Comparison of ENCODE assay signal across 8 cellular contexts in genomic region chr19:41595258-41595889, GRCh38. TPM values are rescaled to one million over a fixed set of nuclear protein-coding genes. Genes with fewer than 3 reads are reported as not detected.
DNase-seq lines count a peak whose midpoint lies in the region; ATAC-seq, FAIRE-seq and TF ChIP-seq lines count a peak whose summit lies in the region.

No MANE protein-coding gene starts in this region.

- H3K27me3 Mint-ChIP-seq in T-helper 2 cell treated with Interferon-gamma antibody and Interleukin-4, amounts not matched to agents 5 μg/mL and 100 μg/mL, for 36 hours (ENCODE audit: low read depth): peaks cover 30% of the 10 kb centered on the region
- H3K27me3 Mint-ChIP-seq in astrocyte (ENCODE audit: low read depth, unreplicated experiment): peaks cover 48% of the 10 kb centered on the region

- H3K36me3 Mint-ChIP-seq in T-helper 2 cell treated with Interferon-gamma antibody and Interleukin-4, amounts not matched to agents 5 μg/mL and 100 μg/mL, for 36 hours (ENCODE audit: low read depth): no peaks in the 10 kb centered on the region
- H3K36me3 Mint-ChIP-seq in astrocyte (ENCODE audit: low read depth, unreplicated experiment): no peaks in the 10 kb centered on the region

- FAIRE-seq in astrocyte (lab: Jason Lieb, UNC): no peak

- peaks cover 10% of the 10 kb centered on the region for H3K4me1 Mint-ChIP-seq in T-helper 2 cell treated with Interferon-gamma antibody and Interleukin-4, amounts not matched to agents 5 μg/mL and 100 μg/mL, for 36 hours (ENCODE audit: low read depth)
- H3K4me1 Mint-ChIP-seq in astrocyte (ENCODE audit: low read depth, unreplicated experiment): no peaks in the 10 kb centered on the region

- no peaks in the 10 kb centered on the region for H3K4me1 ChIP-seq in astrocyte (ENCODE audit: insufficient read depth, low read length)
- no peaks in the 10 kb centered on the region for H3K4me1 ChIP-seq in hepatocyte (ENCODE audit: insufficient read depth)

- no peak overlapping the region for H3K4me3 Mint-ChIP-seq in T-helper 2 cell treated with Interferon-gamma antibody and Interleukin-4, amounts not matched to agents 5 μg/mL and 100 μg/mL, for 36 hours
- H3K4me3 Mint-ChIP-seq in astrocyte (ENCODE audit: unreplicated experiment): no peak overlapping the region

- H3K36me3 ChIP-seq in astrocyte (ENCODE audit: insufficient read depth, low read length) (no peaks in the 10 kb centered on the region), hepatocyte (replicated peaks; ENCODE audit: insufficient read depth, low read depth) (no peaks in the 10 kb centered on the region)

- no peaks in the 10 kb centered on the region for H3K9me3 ChIP-seq in astrocyte (ENCODE audit: insufficient read depth, low read depth, low read length)
- H3K9me3 ChIP-seq in hepatocyte (ENCODE audit: low read depth): no peaks in the 10 kb centered on the region

- H3K27ac Mint-ChIP-seq in T-helper 2 cell treated with Interferon-gamma antibody and Interleukin-4, amounts not matched to agents 5 μg/mL and 100 μg/mL, for 36 hours: no peak overlapping the region
- H3K27ac Mint-ChIP-seq in astrocyte (ENCODE audit: unreplicated experiment): no peak overlapping the region

- H3K9me2 ChIP-seq in hepatocyte (replicated peaks; ENCODE audit: insufficient read depth): no peaks in the 10 kb centered on the region

- WGBS in hepatocyte (ENCODE audit: low lambda C conversion rate, missing lambda C conversion rate): 39% methylated on average over 4 of the region's 4 CpGs

- no peaks in the 10 kb centered on the region for H3K27me3 ChIP-seq in astrocyte (ENCODE audit: insufficient read depth, low read length)
- H3K27me3 ChIP-seq in hepatocyte: no peaks in the 10 kb centered on the region

- ATAC-seq in GM18873 (IDR thresholded peaks at IDR 0.05; ENCODE audit: low FRiP score, unreplicated experiment) (peak; percentile 50), HG03521 (IDR thresholded peaks at IDR 0.05; ENCODE audit: unreplicated experiment) (no peak)

- H3K4me2 ChIP-seq in astrocyte (ENCODE audit: low read length) (no peak overlapping the region), hepatocyte (no peak overlapping the region)

- no peak overlapping the region for H3K4me3 ChIP-seq in AG09309 (ENCODE audit: control insufficient read depth, low read depth, low read length)
- no peak overlapping the region for H3K4me3 ChIP-seq in astrocyte (ENCODE audit: insufficient read depth, low read depth, low read length)
- H3K4me3 ChIP-seq in hepatocyte: no peak overlapping the region

- H4K20me1 ChIP-seq in astrocyte (ENCODE audit: insufficient read depth, low read length): no peaks in the 10 kb centered on the region
- H4K20me1 ChIP-seq in hepatocyte (ENCODE audit: insufficient read depth, poor library complexity, severe bottlenecking): no peaks in the 10 kb centered on the region

- H3K27ac ChIP-seq in astrocyte (ENCODE audit: low read depth, low read length) (no peak overlapping the region), hepatocyte (no peak overlapping the region)

- H3K79me2 ChIP-seq in astrocyte (ENCODE audit: insufficient read depth, low read length) (no peaks in the 10 kb centered on the region), hepatocyte (no peaks in the 10 kb centered on the region)

- TF ChIP-seq CTCF in AG09309 (IDR thresholded peaks at IDR 0.05; ENCODE audit: control insufficient read depth, insufficient read depth, low read depth, low read length, missing control alignments) (peak; percentile 66), astrocyte (IDR thresholded peaks at IDR 0.05; ENCODE audit: insufficient read depth, low read depth, low read length) (peak; percentile 59), hepatocyte (IDR thresholded peaks at IDR 0.05; ENCODE audit: poor library complexity) (peak; percentile 49)

- H2AFZ ChIP-seq in astrocyte (ENCODE audit: low read depth, low read length) (no peak overlapping the region), hepatocyte (no peak overlapping the region)

- H3K9ac ChIP-seq in astrocyte (ENCODE audit: low read length): no peak overlapping the region

- peak; percentile 39 for DNase-seq in AG09309 (ENCODE audit: low read depth)
- peak; percentile 51 to 84 (median 66) for DNase-seq in NCI-H1417 (lab: John Stamatoyannopoulos, UW)
- DNase-seq in T-helper 2 cell treated with Interferon-gamma antibody and Interleukin-4, amounts not matched to agents 5 μg/mL and 100 μg/mL, for 36 hours (ENCODE audit: low spot score): peak; percentile 59
- DNase-seq in astrocyte (ENCODE audit: low read depth): peak; percentile 54
- DNase-seq in hepatocyte (ENCODE audit: low spot score): peak; percentile 78
- peak in 3 of 4 experiments; percentile 20 to 48 (median 29) for DNase-seq in stimulated activated CD4-positive, alpha-beta T cell treated with anti-CD3 and anti-CD28 coated beads, Interleukin-1b, Interleukin-23, amount 100 ng/mL, for 24 hours (ENCODE audit: low read depth in 4 of 4, low spot score in 1 of 4)

- no peaks in the 10 kb centered on the region for H3K9me3 Mint-ChIP-seq in T-helper 2 cell treated with Interferon-gamma antibody and Interleukin-4, amounts not matched to agents 5 μg/mL and 100 μg/mL, for 36 hours
- no peaks in the 10 kb centered on the region for H3K9me3 Mint-ChIP-seq in astrocyte (ENCODE audit: unreplicated experiment)

RNA-seq across cellular contexts. Expression of gene CEACAM21, which starts 19.4 kb away (rescaled TPM):
- total RNA-seq in astrocyte (2.1 and 2.4 TPM in 2 replicates), hepatocyte (0.33 TPM in 1 of 2 replicates, not detected in the other)
- not detected in 2 replicates for polyA plus RNA-seq in hepatocyte

RNA-seq across cellular contexts. Expression of gene CEACAM4, which starts 31.5 kb away (rescaled TPM):
- total RNA-seq in astrocyte (not detected in 2 replicates), hepatocyte (not detected in 2 replicates)
- polyA plus RNA-seq in hepatocyte: not detected in 2 replicates
